ENCODE assay signal across 9 cellular contexts in genomic region chr13:111203742-111204386, GRCh38.
DNase-seq lines count a peak whose midpoint lies in the region; ATAC-seq and TF ChIP-seq lines count a peak whose summit lies in the region.
"Had no signal": no experiment of that assay in that cellular context is flagged by ENCODE, and none has a peak within 500 bp of the region (broad histone marks: within the 10 kb centered on the region; RNA-seq: fewer than 3 reads in every experiment).

No MANE protein-coding gene starts in this region.

- no peak for TF ChIP-seq CTCF in SK-N-SH (IDR thresholded peaks at IDR 0.05)
- no peak for TF ChIP-seq CTCF in RWPE1 (conservative IDR thresholded peaks at IDR 0.05; ENCODE audit: low read depth)

- H3K9me3 Mint-ChIP-seq in stimulated activated naive CD8-positive, alpha-beta T cell treated with anti-CD3 and anti-CD28 coated beads, Interleukin-15, amount 100 ng/mL, for 72 hours = no peaks in the 10 kb centered on the region

- 82% methylated on average over 11 of the region's 11 CpGs for WGBS in SK-N-SH (ENCODE audit: low lambda C conversion rate)
- WGBS in right cardiac atrium = 36% methylated on average over 11 of the region's 11 CpGs

- H3K4me1 Mint-ChIP-seq in stimulated activated naive CD8-positive, alpha-beta T cell treated with anti-CD3 and anti-CD28 coated beads, Interleukin-15, amount 100 ng/mL, for 72 hours = peaks cover 86% of the 10 kb centered on the region

- H3K79me2 ChIP-seq in SK-N-SH (ENCODE audit: insufficient read depth) = peaks cover 94% of the 10 kb centered on the region

- intact Hi-C loops in right cardiac atrium (cut with DNase I) = loop anchor here in 1 of 4 donors (5.0 kb wide), 1 partner anchor 52 kb away; no protein-coding TSS in a partner anchor

- TF ChIP-seq EP300 in SK-N-SH (IDR thresholded peaks at IDR 0.05; ENCODE audit: borderline replicate concordance in 1 of 2, low read depth in 1 of 2, low read length in 1 of 2) = no peak

- H3K27me3 Mint-ChIP-seq in stimulated activated naive CD8-positive, alpha-beta T cell treated with anti-CD3 and anti-CD28 coated beads, Interleukin-15, amount 100 ng/mL, for 72 hours = no peaks in the 10 kb centered on the region

- H3K9me2 ChIP-seq in SK-N-SH = no peaks in the 10 kb centered on the region

- no peak overlapping the region for H2AFZ ChIP-seq in SK-N-SH (ENCODE audit: low read depth)

- DNase-seq in SK-N-SH (no peak), RWPE1 (ENCODE audit: low spot score) (no peak), right cardiac atrium (peak in 1 of 3 donors; percentile 60), NOMO-1 treated with DMSO at 0.1 percent for 48 hours (lab: John Stamatoyannopoulos, UW; ENCODE audit: unreplicated experiment) (no peak), HK-2 (ENCODE audit: unreplicated experiment) (no peak)
- DNase-seq in stimulated activated naive CD8-positive, alpha-beta T cell treated with anti-CD3 and anti-CD28 coated beads, Interleukin-15, amount 100 ng/mL, for 72 hours = no peak
- DNase-seq in central memory CD4-positive, alpha-beta T cell = no peak

- H3K27ac ChIP-seq in SK-N-SH (ENCODE audit: low read depth in 2 of 2, low read length in 1 of 2) (no peak overlapping the region; a peak in 2 of 4 replicates), RWPE1 (peak overlapping the region; percentile 64), right cardiac atrium (ENCODE audit: low read length) (no peak overlapping the region)
- H3K27ac ChIP-seq: 22Rv1 had no signal

- peak overlapping the region; percentile 74 to 86 for H3K27ac Mint-ChIP-seq in stimulated activated naive CD8-positive, alpha-beta T cell treated with anti-CD3 and anti-CD28 coated beads, Interleukin-15, amount 100 ng/mL, for 72 hours

- peaks cover 6% of the 10 kb centered on the region; the same call in 1 of the 2 replicates for H4K20me1 ChIP-seq in SK-N-SH (ENCODE audit: insufficient read depth)

- H3K4me2 ChIP-seq in SK-N-SH = 0 out of 2 replicates have a peak overlapping the region, but pooled peaks have one; percentile 2

- no peak for TF ChIP-seq RAD21 in SK-N-SH (IDR thresholded peaks at IDR 0.05; ENCODE audit: low read length)

- H3K4me3 ChIP-seq in SK-N-SH (ENCODE audit: low read depth in 2 of 2, low read length in 1 of 2) (peak overlapping the region in 1 of 2 experiments; percentile 9; a peak in 1 of 4 replicates), right cardiac atrium (ENCODE audit: low read length) (peak overlapping the region; percentile 45)

- H3K9me3 ChIP-seq in SK-N-SH (no peaks in the 10 kb centered on the region), right cardiac atrium (ENCODE audit: control insufficient read depth, low read length) (no peaks in the 10 kb centered on the region)

- H3K36me3 ChIP-seq in SK-N-SH (replicated peaks in 1 of 2; ENCODE audit: control insufficient read depth in 1 of 2, insufficient read depth in 2 of 2, low read length in 1 of 2) = no peaks in the 10 kb centered on the region

- no peaks in the 10 kb centered on the region for H3K27me3 ChIP-seq in SK-N-SH (ENCODE audit: insufficient read depth)
- H3K27me3 ChIP-seq in right cardiac atrium (ENCODE audit: control insufficient read depth, insufficient read depth) = no peaks in the 10 kb centered on the region

- no peak overlapping the region for H3K4me3 Mint-ChIP-seq in stimulated activated naive CD8-positive, alpha-beta T cell treated with anti-CD3 and anti-CD28 coated beads, Interleukin-15, amount 100 ng/mL, for 72 hours

- H3K4me1 ChIP-seq in SK-N-SH (ENCODE audit: control insufficient read depth in 1 of 2, insufficient read depth in 2 of 2, low read depth in 1 of 2, low read length in 1 of 2) (peaks cover 14 to 20% of the 10 kb centered on the region in 2 experiments; a peak in 3 of 4 replicates), right cardiac atrium (ENCODE audit: control insufficient read depth, insufficient read depth, low read length) (peaks cover 25% of the 10 kb centered on the region)

- no peak for ATAC-seq in SK-N-SH treated with all-trans-retinoic acid at 6 μM for 48 hours
- peak; percentile 9 to 71 for ATAC-seq in right cardiac atrium
- ATAC-seq in stimulated activated naive CD8-positive, alpha-beta T cell treated with anti-CD3 and anti-CD28 coated beads, Interleukin-15, amount 100 ng/mL, for 72 hours = no peak

- peaks cover 8% of the 10 kb centered on the region for H3F3A ChIP-seq in SK-N-SH (replicated peaks; ENCODE audit: insufficient read depth)

- CTCF ChIA-PET in SK-N-SH (lab: Yijun Ruan, JAX) (interaction anchor here (1.0 to 2.5 kb wide), 3 partner anchors 14 to 222 kb away, joined by 3 to 10 read pairs (median 4); no protein-coding TSS in a partner anchor), RWPE1 (lab: Yijun Ruan, JAX) (interaction anchor here (0.6 kb wide), 1 partner anchor 12 kb away, joined by 5 read pairs; no protein-coding TSS in a partner anchor)

- 0 out of 2 replicates have a peak overlapping the region, but pooled peaks have one; percentile 20 for H3K9ac ChIP-seq in SK-N-SH

- POLR2A ChIA-PET in SK-N-SH (lab: Yijun Ruan, JAX) (no interaction called here), RWPE1 (lab: Yijun Ruan, JAX; ENCODE audit: low non-redundant PET) (no interaction called here)

TF ChIP-seq in SK-N-SH, 30 proteins besides CTCF, POLR2A, EP300 and RAD21:
- no peak for TF ChIP-seq POLR2AphosphoS5 (IDR thresholded peaks at IDR 0.05; ENCODE audit: low read depth, low read length)
- TF ChIP-seq FOXJ3 (CRISPR knock-in tag; IDR thresholded peaks at IDR 0.05) = no peak
- TF ChIP-seq NFIC (IDR thresholded peaks at IDR 0.05; ENCODE audit: borderline replicate concordance) = no peak
- TF ChIP-seq SMC3 (IDR thresholded peaks at IDR 0.05; ENCODE audit: low read depth, low read length) = no peak
- no peak for TF ChIP-seq JUND (IDR thresholded peaks at IDR 0.05)
- TF ChIP-seq GATA2 (CRISPR knock-in tag; IDR thresholded peaks at IDR 0.05) = no peak
- no peak for TF ChIP-seq CHD2 (IDR thresholded peaks at IDR 0.05; ENCODE audit: low read length, partially characterized antibody)
- no peak for TF ChIP-seq MXI1 (IDR thresholded peaks at IDR 0.05; ENCODE audit: low read depth, low read length)
- no peak for TF ChIP-seq YY1 (IDR thresholded peaks at IDR 0.05; ENCODE audit: low read depth)
- no peak for TF ChIP-seq FOSL2 (IDR thresholded peaks at IDR 0.05; ENCODE audit: borderline replicate concordance, low read depth)
- no peak for TF ChIP-seq MAX (IDR thresholded peaks at IDR 0.05; ENCODE audit: low read depth)
- no peak for TF ChIP-seq RXRA (IDR thresholded peaks at IDR 0.05; ENCODE audit: borderline replicate concordance, low read depth)
- TF ChIP-seq USF2 (IDR thresholded peaks at IDR 0.05; ENCODE audit: borderline replicate concordance, low read depth, low read length) = no peak
- no peak for TF ChIP-seq MEF2A (IDR thresholded peaks at IDR 0.05; ENCODE audit: borderline replicate concordance, low read depth)

TF ChIP-seq in SK-N-SH treated with all-trans-retinoic acid at 6 μM for 48 hours, 23 proteins besides CTCF, POLR2A, EP300 and RAD21 (continues in another document):
- TF ChIP-seq ZFP30 (CRISPR knock-in tag; IDR thresholded peaks at IDR 0.05) (no peak), POU6F1 (CRISPR knock-in tag; IDR thresholded peaks at IDR 0.05; ENCODE audit: borderline replicate concordance, low read depth) (no peak), CREB5 (CRISPR knock-in tag; IDR thresholded peaks at IDR 0.05; ENCODE audit: low read depth) (no peak), ISL1 (CRISPR knock-in tag; IDR thresholded peaks at IDR 0.05) (no peak), CSDC2 (CRISPR knock-in tag; IDR thresholded peaks at IDR 0.05) (no peak), TOX (CRISPR knock-in tag; IDR thresholded peaks at IDR 0.05; ENCODE audit: borderline replicate concordance) (no peak), RARB (CRISPR knock-in tag; IDR thresholded peaks at IDR 0.05) (no peak), CSRNP3 (CRISPR knock-in tag; IDR thresholded peaks at IDR 0.05) (no peak), ESRRG (CRISPR knock-in tag; IDR thresholded peaks at IDR 0.05) (no peak), PPARA (CRISPR knock-in tag; IDR thresholded peaks at IDR 0.05; ENCODE audit: borderline replicate concordance) (no peak), ZC3H10 (CRISPR knock-in tag; IDR thresholded peaks at IDR 0.05) (no peak), TCF4 (CRISPR knock-in tag; IDR thresholded peaks at IDR 0.05; ENCODE audit: borderline replicate concordance) (no peak), SNAI2 (CRISPR knock-in tag; IDR thresholded peaks at IDR 0.05) (no peak)

Comparison
In these comparisons a context has a peak if more than half of its experiments do, and no peak if none do; other contexts are left out.
1. ATAC-seq: peak in right cardiac atrium (2 of 2); none in SK-N-SH treated with all-trans-retinoic acid at 6 μM for 48 hours (single experiment) and stimulated activated naive CD8-positive, alpha-beta T cell treated with anti-CD3 and anti-CD28 coated beads, Interleukin-15, amount 100 ng/mL, for 72 hours (single experiment).